8 cellular contexts compared by ENCODE assay signal in genomic region chr16:78002915-78003538, GRCh38.
DNase-seq lines count a peak whose midpoint lies in the region; ATAC-seq and TF ChIP-seq lines count a peak whose summit lies in the region.

No MANE protein-coding gene starts in this region.

- H3K27ac ChIP-seq in OCI-LY1 (ENCODE audit: low read depth, low read length, poor library complexity, severe bottlenecking) = no peak overlapping the region

- no peaks in the 10 kb centered on the region for H3K9me3 ChIP-seq in OCI-LY1 (ENCODE audit: low read length)

- no peaks in the 10 kb centered on the region for H3K4me1 Mint-ChIP-seq in nephron
- peaks cover 8% of the 10 kb centered on the region for H3K4me1 Mint-ChIP-seq in stimulated activated naive CD8-positive, alpha-beta T cell treated with anti-CD3 and anti-CD28 coated beads, Interleukin-15, amount 100 ng/mL, for 72 hours

- no peaks in the 10 kb centered on the region for H3K9me3 Mint-ChIP-seq in nephron
- H3K9me3 Mint-ChIP-seq in stimulated activated naive CD8-positive, alpha-beta T cell treated with anti-CD3 and anti-CD28 coated beads, Interleukin-15, amount 100 ng/mL, for 72 hours = no peaks in the 10 kb centered on the region

- no peak overlapping the region for H3K9ac ChIP-seq in OCI-LY1 (ENCODE audit: low read length)

- H3K79me2 ChIP-seq in OCI-LY1 (ENCODE audit: insufficient read depth, low read length) = no peaks in the 10 kb centered on the region

- H3K4me1 ChIP-seq in OCI-LY1 (ENCODE audit: insufficient read depth, low read length, severe bottlenecking) = no peaks in the 10 kb centered on the region

- no peaks in the 10 kb centered on the region for H3K36me3 ChIP-seq in OCI-LY1 (ENCODE audit: insufficient read depth, low read length)

- H3K4me3 Mint-ChIP-seq in nephron = no peak overlapping the region
- no peak overlapping the region for H3K4me3 Mint-ChIP-seq in stimulated activated naive CD8-positive, alpha-beta T cell treated with anti-CD3 and anti-CD28 coated beads, Interleukin-15, amount 100 ng/mL, for 72 hours

- no peaks in the 10 kb centered on the region for H3K36me3 Mint-ChIP-seq in nephron (ENCODE audit: low read depth)

- TF ChIP-seq CTCF in OCI-LY1 (IDR thresholded peaks at IDR 0.05; ENCODE audit: low read length) = peak; percentile 83
- TF ChIP-seq CTCF in nephron (IDR thresholded peaks at IDR 0.05; ENCODE audit: unreplicated experiment in 3 of 3) = peak; percentile 74 to 82 (median 80)

- H3K4me2 ChIP-seq in OCI-LY1 (ENCODE audit: low read length) = no peak overlapping the region

- no peaks in the 10 kb centered on the region for H3K27me3 ChIP-seq in OCI-LY1 (ENCODE audit: insufficient read depth, low read length)

- H4K20me1 ChIP-seq in OCI-LY1 (ENCODE audit: insufficient read depth, low read length) = no peaks in the 10 kb centered on the region

- DNase-seq in DMS79 (lab: John Stamatoyannopoulos, UW) (peak; percentile 9), HuH-7 (ENCODE audit: low spot score) (peak; percentile 83), activated T-cell treated with anti-CD3 and anti-CD28 coated beads for 4 hours (peak; percentile 44), fibroblast of gingiva (ENCODE audit: low read depth) (peak; percentile 60)
- DNase-seq in stimulated activated naive CD8-positive, alpha-beta T cell treated with anti-CD3 and anti-CD28 coated beads, Interleukin-15, amount 100 ng/mL, for 72 hours = peak; percentile 76 to 80

- no peak overlapping the region for H3K27ac Mint-ChIP-seq in nephron
- no peak overlapping the region for H3K27ac Mint-ChIP-seq in stimulated activated naive CD8-positive, alpha-beta T cell treated with anti-CD3 and anti-CD28 coated beads, Interleukin-15, amount 100 ng/mL, for 72 hours

- ATAC-seq in GM21529 (IDR thresholded peaks at IDR 0.05; ENCODE audit: unreplicated experiment) = peak; percentile 99
- ATAC-seq in stimulated activated naive CD8-positive, alpha-beta T cell treated with anti-CD3 and anti-CD28 coated beads, Interleukin-15, amount 100 ng/mL, for 72 hours = peak; percentile 94

- no peak overlapping the region for H2AFZ ChIP-seq in OCI-LY1 (ENCODE audit: low read length)

- H3F3A ChIP-seq in OCI-LY1 (ENCODE audit: insufficient read depth, low read length) = no peaks in the 10 kb centered on the region

- no peak overlapping the region for H3K4me3 ChIP-seq in OCI-LY1 (ENCODE audit: low read depth, low read length, poor library complexity, severe bottlenecking)

- H3K27me3 Mint-ChIP-seq in nephron (ENCODE audit: low read depth) = peaks cover 14% of the 10 kb centered on the region
- peaks cover 15% of the 10 kb centered on the region for H3K27me3 Mint-ChIP-seq in stimulated activated naive CD8-positive, alpha-beta T cell treated with anti-CD3 and anti-CD28 coated beads, Interleukin-15, amount 100 ng/mL, for 72 hours

- no peaks in the 10 kb centered on the region for H3K9me2 ChIP-seq in OCI-LY1 (ENCODE audit: low read depth, low read length)

Comparison
In these comparisons a context has a peak if more than half of its experiments do, and no peak if none do; other contexts are left out.
1. DNase-seq: peak in every context shown above with its lines; median percentile 83 in HuH-7; 78 in stimulated activated naive CD8-positive, alpha-beta T cell treated with anti-CD3 and anti-CD28 coated beads, Interleukin-15, amount 100 ng/mL, for 72 hours; 60 in fibroblast of gingiva; 44 in activated T-cell treated with anti-CD3 and anti-CD28 coated beads for 4 hours; 9 in DMS79.